In genomic region chr4:110508827-110509446, GRCh38 we compare ENCODE assay signal across 1 cellular context.
TF ChIP-seq lines count a peak whose summit lies in the region.

No MANE protein-coding gene starts in this region.

TF ChIP-seq in H1, 55 proteins besides CTCF, POLR2A, EP300 and RAD21 (continued from another document):
- TF ChIP-seq, protein P1, sequence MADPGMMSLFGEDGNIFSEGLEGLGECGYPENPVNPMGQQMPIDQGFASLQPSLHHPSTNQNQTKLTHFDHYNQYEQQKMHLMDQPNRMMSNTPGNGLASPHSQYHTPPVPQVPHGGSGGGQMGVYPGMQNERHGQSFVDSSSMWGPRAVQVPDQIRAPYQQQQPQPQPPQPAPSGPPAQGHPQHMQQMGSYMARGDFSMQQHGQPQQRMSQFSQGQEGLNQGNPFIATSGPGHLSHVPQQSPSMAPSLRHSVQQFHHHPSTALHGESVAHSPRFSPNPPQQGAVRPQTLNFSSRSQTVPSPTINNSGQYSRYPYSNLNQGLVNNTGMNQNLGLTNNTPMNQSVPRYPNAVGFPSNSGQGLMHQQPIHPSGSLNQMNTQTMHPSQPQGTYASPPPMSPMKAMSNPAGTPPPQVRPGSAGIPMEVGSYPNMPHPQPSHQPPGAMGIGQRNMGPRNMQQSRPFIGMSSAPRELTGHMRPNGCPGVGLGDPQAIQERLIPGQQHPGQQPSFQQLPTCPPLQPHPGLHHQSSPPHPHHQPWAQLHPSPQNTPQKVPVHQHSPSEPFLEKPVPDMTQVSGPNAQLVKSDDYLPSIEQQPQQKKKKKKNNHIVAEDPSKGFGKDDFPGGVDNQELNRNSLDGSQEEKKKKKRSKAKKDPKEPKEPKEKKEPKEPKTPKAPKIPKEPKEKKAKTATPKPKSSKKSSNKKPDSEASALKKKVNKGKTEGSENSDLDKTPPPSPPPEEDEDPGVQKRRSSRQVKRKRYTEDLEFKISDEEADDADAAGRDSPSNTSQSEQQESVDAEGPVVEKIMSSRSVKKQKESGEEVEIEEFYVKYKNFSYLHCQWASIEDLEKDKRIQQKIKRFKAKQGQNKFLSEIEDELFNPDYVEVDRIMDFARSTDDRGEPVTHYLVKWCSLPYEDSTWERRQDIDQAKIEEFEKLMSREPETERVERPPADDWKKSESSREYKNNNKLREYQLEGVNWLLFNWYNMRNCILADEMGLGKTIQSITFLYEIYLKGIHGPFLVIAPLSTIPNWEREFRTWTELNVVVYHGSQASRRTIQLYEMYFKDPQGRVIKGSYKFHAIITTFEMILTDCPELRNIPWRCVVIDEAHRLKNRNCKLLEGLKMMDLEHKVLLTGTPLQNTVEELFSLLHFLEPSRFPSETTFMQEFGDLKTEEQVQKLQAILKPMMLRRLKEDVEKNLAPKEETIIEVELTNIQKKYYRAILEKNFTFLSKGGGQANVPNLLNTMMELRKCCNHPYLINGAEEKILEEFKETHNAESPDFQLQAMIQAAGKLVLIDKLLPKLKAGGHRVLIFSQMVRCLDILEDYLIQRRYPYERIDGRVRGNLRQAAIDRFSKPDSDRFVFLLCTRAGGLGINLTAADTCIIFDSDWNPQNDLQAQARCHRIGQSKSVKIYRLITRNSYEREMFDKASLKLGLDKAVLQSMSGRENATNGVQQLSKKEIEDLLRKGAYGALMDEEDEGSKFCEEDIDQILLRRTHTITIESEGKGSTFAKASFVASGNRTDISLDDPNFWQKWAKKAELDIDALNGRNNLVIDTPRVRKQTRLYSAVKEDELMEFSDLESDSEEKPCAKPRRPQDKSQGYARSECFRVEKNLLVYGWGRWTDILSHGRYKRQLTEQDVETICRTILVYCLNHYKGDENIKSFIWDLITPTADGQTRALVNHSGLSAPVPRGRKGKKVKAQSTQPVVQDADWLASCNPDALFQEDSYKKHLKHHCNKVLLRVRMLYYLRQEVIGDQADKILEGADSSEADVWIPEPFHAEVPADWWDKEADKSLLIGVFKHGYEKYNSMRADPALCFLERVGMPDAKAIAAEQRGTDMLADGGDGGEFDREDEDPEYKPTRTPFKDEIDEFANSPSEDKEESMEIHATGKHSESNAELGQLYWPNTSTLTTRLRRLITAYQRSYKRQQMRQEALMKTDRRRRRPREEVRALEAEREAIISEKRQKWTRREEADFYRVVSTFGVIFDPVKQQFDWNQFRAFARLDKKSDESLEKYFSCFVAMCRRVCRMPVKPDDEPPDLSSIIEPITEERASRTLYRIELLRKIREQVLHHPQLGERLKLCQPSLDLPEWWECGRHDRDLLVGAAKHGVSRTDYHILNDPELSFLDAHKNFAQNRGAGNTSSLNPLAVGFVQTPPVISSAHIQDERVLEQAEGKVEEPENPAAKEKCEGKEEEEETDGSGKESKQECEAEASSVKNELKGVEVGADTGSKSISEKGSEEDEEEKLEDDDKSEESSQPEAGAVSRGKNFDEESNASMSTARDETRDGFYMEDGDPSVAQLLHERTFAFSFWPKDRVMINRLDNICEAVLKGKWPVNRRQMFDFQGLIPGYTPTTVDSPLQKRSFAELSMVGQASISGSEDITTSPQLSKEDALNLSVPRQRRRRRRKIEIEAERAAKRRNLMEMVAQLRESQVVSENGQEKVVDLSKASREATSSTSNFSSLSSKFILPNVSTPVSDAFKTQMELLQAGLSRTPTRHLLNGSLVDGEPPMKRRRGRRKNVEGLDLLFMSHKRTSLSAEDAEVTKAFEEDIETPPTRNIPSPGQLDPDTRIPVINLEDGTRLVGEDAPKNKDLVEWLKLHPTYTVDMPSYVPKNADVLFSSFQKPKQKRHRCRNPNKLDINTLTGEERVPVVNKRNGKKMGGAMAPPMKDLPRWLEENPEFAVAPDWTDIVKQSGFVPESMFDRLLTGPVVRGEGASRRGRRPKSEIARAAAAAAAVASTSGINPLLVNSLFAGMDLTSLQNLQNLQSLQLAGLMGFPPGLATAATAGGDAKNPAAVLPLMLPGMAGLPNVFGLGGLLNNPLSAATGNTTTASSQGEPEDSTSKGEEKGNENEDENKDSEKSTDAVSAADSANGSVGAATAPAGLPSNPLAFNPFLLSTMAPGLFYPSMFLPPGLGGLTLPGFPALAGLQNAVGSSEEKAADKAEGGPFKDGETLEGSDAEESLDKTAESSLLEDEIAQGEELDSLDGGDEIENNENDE (IDR thresholded peaks at IDR 0.05; ENCODE audit: insufficient replicate concordance, low read length): no peak
- TF ChIP-seq, protein P2, sequence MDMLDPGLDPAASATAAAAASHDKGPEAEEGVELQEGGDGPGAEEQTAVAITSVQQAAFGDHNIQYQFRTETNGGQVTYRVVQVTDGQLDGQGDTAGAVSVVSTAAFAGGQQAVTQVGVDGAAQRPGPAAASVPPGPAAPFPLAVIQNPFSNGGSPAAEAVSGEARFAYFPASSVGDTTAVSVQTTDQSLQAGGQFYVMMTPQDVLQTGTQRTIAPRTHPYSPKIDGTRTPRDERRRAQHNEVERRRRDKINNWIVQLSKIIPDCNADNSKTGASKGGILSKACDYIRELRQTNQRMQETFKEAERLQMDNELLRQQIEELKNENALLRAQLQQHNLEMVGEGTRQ (IDR thresholded peaks at IDR 0.05; ENCODE audit: low read length): no peak
- TF ChIP-seq ASH2L (IDR thresholded peaks at IDR 0.05; ENCODE audit: low read length) (no peak), SUZ12 (IDR thresholded peaks at IDR 0.05; ENCODE audit: low read length) (no peak)
